Comparison of ENCODE assay signal across 8 cellular contexts in the genomic region with DNA sequence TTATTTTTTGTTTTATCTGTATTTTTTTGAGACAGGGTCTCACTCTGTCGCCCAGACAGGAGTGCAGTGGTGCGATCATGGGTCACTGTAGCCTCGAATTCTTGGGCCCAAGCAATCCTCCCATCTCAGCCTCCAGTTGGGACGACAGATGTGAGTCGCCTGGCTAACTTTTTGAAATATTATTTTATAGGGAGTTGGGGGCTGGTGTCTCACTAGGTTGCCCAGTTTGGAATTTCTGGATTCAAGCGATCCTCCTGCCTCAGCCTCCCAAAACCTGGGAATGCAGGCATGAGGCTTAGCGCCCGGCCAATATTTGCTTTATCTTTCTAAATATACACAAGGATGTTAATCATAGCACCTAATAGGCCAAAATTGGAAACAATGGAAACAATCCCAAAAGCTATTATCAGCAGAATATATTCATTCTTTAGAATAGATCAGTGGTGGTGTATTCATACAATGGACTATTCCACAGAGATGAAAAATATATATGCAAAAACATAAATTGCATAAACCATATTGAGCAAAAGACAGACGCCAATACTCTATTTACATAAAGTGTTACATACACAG. TPM values are rescaled to one million over a fixed set of nuclear protein-coding genes. Genes with fewer than 3 reads are reported as not detected.
A peak's percentile ranks its signal among the peaks of the same experiment; 100 is the strongest.
DNase-seq lines count a peak whose midpoint lies in the region; ATAC-seq lines count a peak whose summit lies in the region.

No MANE protein-coding gene starts in this region.

- peak overlapping the region; percentile 85 for H3K4me3 Mint-ChIP-seq in activated CD8-positive, alpha-beta T cell treated with anti-CD3 and anti-CD28 coated beads, Interleukin-2, amount 10 ng/mL, durations not matched to agents 7 days and 5 days
- peak overlapping the region; percentile 90 to 96 for H3K4me3 Mint-ChIP-seq in stimulated activated naive B cell treated with anti-CD40 and anti-IgM and Interleukin-4, amounts not matched to agents 10 μg/mL and 1 μg/mL and 100 μg/mL, for 72 hours

- peak overlapping the region; percentile 85 for H3K27ac Mint-ChIP-seq in activated CD8-positive, alpha-beta T cell treated with anti-CD3 and anti-CD28 coated beads, Interleukin-2, amount 10 ng/mL, durations not matched to agents 7 days and 5 days
- H3K27ac Mint-ChIP-seq in stimulated activated naive B cell treated with anti-CD40 and anti-IgM and Interleukin-4, amounts not matched to agents 10 μg/mL and 1 μg/mL and 100 μg/mL, for 72 hours: peak overlapping the region; percentile 96

- H3K27me3 Mint-ChIP-seq in activated CD8-positive, alpha-beta T cell treated with anti-CD3 and anti-CD28 coated beads, Interleukin-2, amount 10 ng/mL, durations not matched to agents 7 days and 5 days (ENCODE audit: low read depth): no peaks in the 10 kb centered on the region
- no peaks in the 10 kb centered on the region for H3K27me3 Mint-ChIP-seq in stimulated activated naive B cell treated with anti-CD40 and anti-IgM and Interleukin-4, amounts not matched to agents 10 μg/mL and 1 μg/mL and 100 μg/mL, for 72 hours

- no peak for ATAC-seq in activated CD8-positive, alpha-beta T cell treated with anti-CD3 and anti-CD28 coated beads, Interleukin-2, amount 10 ng/mL, durations not matched to agents 7 days and 5 days
- ATAC-seq in stimulated activated naive B cell treated with anti-CD40 and anti-IgM and Interleukin-4, amounts not matched to agents 10 μg/mL and 1 μg/mL and 100 μg/mL, for 72 hours (replicated peaks): no peak
- ATAC-seq in GM18519 (IDR thresholded peaks at IDR 0.05; ENCODE audit: low FRiP score, unreplicated experiment): no peak
- no peak for ATAC-seq in HG02981 (IDR thresholded peaks at IDR 0.05; ENCODE audit: unreplicated experiment)

- DNase-seq in DMS53 (lab: John Stamatoyannopoulos, UW) (peak; percentile 34), DMS53 treated with DMSO at 0.1 percent for 48 hours (lab: John Stamatoyannopoulos, UW; ENCODE audit: unreplicated experiment) (no peak), inferior parietal cortex (ENCODE audit: extremely low spot score) (no peak)
- DNase-seq in activated CD8-positive, alpha-beta T cell treated with anti-CD3 and anti-CD28 coated beads, Interleukin-2, amount 10 ng/mL, durations not matched to agents 7 days and 5 days: no peak
- no peak for DNase-seq in stimulated activated naive B cell treated with anti-CD40 and anti-IgM and Interleukin-4, amounts not matched to agents 10 μg/mL and 1 μg/mL and 100 μg/mL, for 72 hours

- H3K9me3 Mint-ChIP-seq in activated CD8-positive, alpha-beta T cell treated with anti-CD3 and anti-CD28 coated beads, Interleukin-2, amount 10 ng/mL, durations not matched to agents 7 days and 5 days (ENCODE audit: insufficient read depth): no peaks in the 10 kb centered on the region
- no peaks in the 10 kb centered on the region for H3K9me3 Mint-ChIP-seq in stimulated activated naive B cell treated with anti-CD40 and anti-IgM and Interleukin-4, amounts not matched to agents 10 μg/mL and 1 μg/mL and 100 μg/mL, for 72 hours

- peaks cover 7% of the 10 kb centered on the region for H3K4me1 Mint-ChIP-seq in activated CD8-positive, alpha-beta T cell treated with anti-CD3 and anti-CD28 coated beads, Interleukin-2, amount 10 ng/mL, durations not matched to agents 7 days and 5 days (ENCODE audit: low read depth)
- H3K4me1 Mint-ChIP-seq in stimulated activated naive B cell treated with anti-CD40 and anti-IgM and Interleukin-4, amounts not matched to agents 10 μg/mL and 1 μg/mL and 100 μg/mL, for 72 hours: peaks cover 0 to 1% of the 10 kb centered on the region in 2 donors

- H3K9me3 ChIP-seq in iPS-18a (ENCODE audit: control insufficient read depth, low read depth, low read length): no peaks in the 10 kb centered on the region

- H3K4me3 ChIP-seq in iPS-18a (ENCODE audit: low read length): peak overlapping the region; percentile 69

- H3K27ac ChIP-seq in iPS-18a (ENCODE audit: low read length): no peak overlapping the region

- POLR2A ChIA-PET in activated CD8-positive, alpha-beta T cell treated with anti-CD3 and anti-CD28 coated beads, Interleukin-2, amount 10 ng/mL, durations not matched to agents 7 days and 5 days (lab: Charles Lee): no interaction called here

- peak overlapping the region; percentile 29 for H3K9ac ChIP-seq in iPS-18a (ENCODE audit: low read length)

- H3K27me3 ChIP-seq in iPS-18a (ENCODE audit: control insufficient read depth, insufficient read depth, low read length): no peaks in the 10 kb centered on the region

- H3K36me3 ChIP-seq in iPS-18a (ENCODE audit: control insufficient read depth, low read depth, low read length): peaks cover 7% of the 10 kb centered on the region

- CTCF ChIA-PET in activated CD8-positive, alpha-beta T cell treated with anti-CD3 and anti-CD28 coated beads, Interleukin-2, amount 10 ng/mL, durations not matched to agents 7 days and 5 days (lab: Charles Lee): interaction anchor here (0.9 to 1.2 kb wide), 4 partner anchors 16 to 518 kb away, joined by 3 to 6 read pairs (median 3); no protein-coding TSS in a partner anchor

- H3K4me1 ChIP-seq in iPS-18a (ENCODE audit: control insufficient read depth, low read depth, low read length): no peaks in the 10 kb centered on the region

- H3K36me3 Mint-ChIP-seq in activated CD8-positive, alpha-beta T cell treated with anti-CD3 and anti-CD28 coated beads, Interleukin-2, amount 10 ng/mL, durations not matched to agents 7 days and 5 days (ENCODE audit: low read depth): peaks cover 14% of the 10 kb centered on the region
- H3K36me3 Mint-ChIP-seq in stimulated activated naive B cell treated with anti-CD40 and anti-IgM and Interleukin-4, amounts not matched to agents 10 μg/mL and 1 μg/mL and 100 μg/mL, for 72 hours: peaks cover 2 to 17% of the 10 kb centered on the region in 2 donors

RNA-seq across cellular contexts. Expression of a gene that starts 55.9 kb away (rescaled TPM):
- total RNA-seq in activated CD8-positive, alpha-beta T cell treated with anti-CD3 and anti-CD28 coated beads, Interleukin-2, amount 10 ng/mL, durations not matched to agents 7 days and 5 days: 100 to 1,000 TPM; 120 to 135 TPM

RNA-seq across cellular contexts. Expression of a gene that starts 56.2 kb away (rescaled TPM):
- 10 to 100 TPM; 63.8 to 68.9 TPM for total RNA-seq in activated CD8-positive, alpha-beta T cell treated with anti-CD3 and anti-CD28 coated beads, Interleukin-2, amount 10 ng/mL, durations not matched to agents 7 days and 5 days
